Comparison of ENCODE assay signal across 8 cellular contexts in genomic region chr3:197001972-197002700, GRCh38. TPM values are rescaled to one million over a fixed set of nuclear protein-coding genes. Genes with fewer than 3 reads are reported as not detected.
DNase-seq lines count a peak whose midpoint lies in the region; TF ChIP-seq lines count a peak whose summit lies in the region.

No MANE protein-coding gene starts in this region.

- H3K9ac ChIP-seq in mammary epithelial cell (ENCODE audit: insufficient read depth, low read length), result peak overlapping the region; percentile 6

- H3K79me2 ChIP-seq in mammary epithelial cell (ENCODE audit: insufficient read depth, low read length), result no peaks in the 10 kb centered on the region

- TF ChIP-seq CTCF in mammary epithelial cell (conservative IDR thresholded peaks at IDR 0.05 in 1 of 2, IDR thresholded peaks at IDR 0.05 in 1 of 2; ENCODE audit: extremely low read depth in 1 of 2, insufficient read depth in 1 of 2, low read depth in 1 of 2, low read length in 2 of 2) (no peak), lower leg skin (IDR thresholded peaks at IDR 0.05) (no peak), thyroid gland (IDR thresholded peaks at IDR 0.05) (no peak)

- intact Hi-C loops in mammary epithelial cell (cut with micrococcal nuclease), result loop anchor here (1.0 to 5.0 kb wide), 6 partner anchors 29 to 508 kb away; no protein-coding TSS in a partner anchor
- intact Hi-C loops in lower leg skin (cut with DNase I; ENCODE audit: low total_unique reads), result loop anchor here (10.0 kb wide), 1 partner anchor 183 kb away; no protein-coding TSS in a partner anchor
- intact Hi-C loops in thyroid gland (cut with DNase I), result loop anchor here (2.0 to 10.0 kb wide), 3 partner anchors 29 to 503 kb away; no protein-coding TSS in a partner anchor

- H3K4me3 Mint-ChIP-seq in IgD-negative memory B cell, result peak overlapping the region; percentile 74 to 90 (median 80)

- in situ Hi-C loops in mammary epithelial cell (cut with MboI; ENCODE audit: low sequenced_read_pairs in 2 of 2), result no loop called here

- no peaks in the 10 kb centered on the region for H3K36me3 Mint-ChIP-seq in IgD-negative memory B cell

- H3K27me3 ChIP-seq in mammary epithelial cell (ENCODE audit: insufficient read depth, low read length) (no peaks in the 10 kb centered on the region), thyroid gland (no peaks in the 10 kb centered on the region)

- no peaks in the 10 kb centered on the region for H3K9me3 Mint-ChIP-seq in IgD-negative memory B cell

- peak; percentile 56 for DNase-seq in NCI-H146 (lab: John Stamatoyannopoulos, UW)
- DNase-seq in NCI-H146 treated with DMSO at 0.1 percent for 48 hours (lab: John Stamatoyannopoulos, UW; ENCODE audit: unreplicated experiment), result no peak
- no peak for DNase-seq in mammary epithelial cell
- no peak for DNase-seq in lower leg skin (ENCODE audit: low spot score in 2 of 2)
- DNase-seq in thyroid gland, result peak in 1 of 2 donors; percentile 11
- DNase-seq in GM19240 (ENCODE audit: insufficient read length, low spot score), result no peak
- DNase-seq in globus pallidus (ENCODE audit: low spot score), result no peak

- H3K27ac Mint-ChIP-seq in IgD-negative memory B cell, result peak overlapping the region in 2 of 3 donors; percentile 3 to 50

- H2AFZ ChIP-seq in mammary epithelial cell (ENCODE audit: low read depth, low read length), result peak overlapping the region; percentile 84

- CTCF ChIA-PET in mammary epithelial cell (lab: Charles Lee; ENCODE audit: low non-redundant PET), result no interaction called here

- H4K20me1 ChIP-seq in mammary epithelial cell (ENCODE audit: insufficient read depth, low read length), result no peaks in the 10 kb centered on the region

- H3K36me3 ChIP-seq in mammary epithelial cell (ENCODE audit: insufficient read depth, low read length) (no peaks in the 10 kb centered on the region), thyroid gland (no peaks in the 10 kb centered on the region)

- H3K27ac ChIP-seq in mammary epithelial cell (ENCODE audit: insufficient read depth, low read depth, low read length) (no peak overlapping the region), thyroid gland (peak overlapping the region; percentile 79 to 84 (median 83))

- H3K9me3 ChIP-seq in mammary epithelial cell (replicated peaks; ENCODE audit: insufficient read depth, low read length) (no peaks in the 10 kb centered on the region), thyroid gland (no peaks in the 10 kb centered on the region)

- WGBS in mammary epithelial cell (ENCODE audit: low coverage, missing lambda C conversion rate), result 8% methylated on average over 15 of the region's 55 CpGs
- WGBS in lower leg skin, 2 donors, result 15 to 34% methylated on average over 28 to 51 of the region's 55 CpGs
- WGBS in thyroid gland, 2 donors, result 25 to 40% methylated on average over 30 to 40 of the region's 55 CpGs

- TF ChIP-seq POLR2A in lower leg skin (IDR thresholded peaks at IDR 0.05) (no peak), thyroid gland (IDR thresholded peaks at IDR 0.05) (no peak)

- no TSS peak for BruUV-seq in mammary epithelial cell (replicated peaks; lab: Mats Ljungman, UMichigan)

- dilution Hi-C loops in mammary epithelial cell (cut with HindIII; ENCODE audit: low sequenced_read_pairs), result loop anchor here (5.0 kb wide), 1 partner anchor 575 kb away; no protein-coding TSS in a partner anchor

- peaks cover 6% of the 10 kb centered on the region for H3K27me3 Mint-ChIP-seq in IgD-negative memory B cell

- H3K4me2 ChIP-seq in mammary epithelial cell (ENCODE audit: insufficient read depth, low read depth, low read length), result peak overlapping the region; percentile 85

- H3K4me3 ChIP-seq in mammary epithelial cell (replicated peaks in 1 of 3; ENCODE audit: insufficient read depth in 1 of 3, low read depth in 2 of 3, low read length in 3 of 3) (peak overlapping the region; percentile 37 to 68 (median 38)), lower leg skin (ENCODE audit: low read depth, poor library complexity, severe bottlenecking) (peak overlapping the region; percentile 21), thyroid gland (replicated peaks in 1 of 3) (peak overlapping the region in 2 of 3 donors; percentile 64 to 65)

- H3K4me1 ChIP-seq in mammary epithelial cell (ENCODE audit: insufficient read depth, low read length) (peaks cover 27% of the 10 kb centered on the region), thyroid gland (peaks cover 15 to 17% of the 10 kb centered on the region in 2 donors)

- H3K4me1 Mint-ChIP-seq in IgD-negative memory B cell, result peaks cover 5 to 10% (median 9%) of the 10 kb centered on the region in 3 donors

RNA-seq across cellular contexts. Expression of gene MELTF, which starts 27.5 kb away (rescaled TPM):
- polyA plus RNA-seq in IgD-negative memory B cell (not detected), mammary epithelial cell (5.7 TPM)
- total RNA-seq in mammary epithelial cell (10 to 100 TPM in 1 of 2 donors, 1 to 10 TPM in 1; 5.8 to 11.7 TPM), lower leg skin (10 to 100 TPM in 3 of 4 donors, 1 to 10 TPM in 1; 6.4 to 57.2 (median 35.7) TPM), thyroid gland (10 to 100 TPM in 1 of 4 donors, 1 to 10 TPM in 3; 2.7 to 13.8 (median 4.3) TPM)
- polyA minus RNA-seq in mammary epithelial cell, result 2.7 TPM

RNA-seq across cellular contexts. Expression of gene PIGZ, which starts 33.5 kb away (rescaled TPM):
- 2.1 TPM for polyA plus RNA-seq in IgD-negative memory B cell
- 1 to 10 TPM; 2.7 to 4.7 TPM for total RNA-seq in mammary epithelial cell
- 1.0 TPM for polyA plus RNA-seq in mammary epithelial cell
- 1.2 TPM for polyA minus RNA-seq in mammary epithelial cell
- total RNA-seq in lower leg skin, result 1 to 10 TPM; 2.3 to 8.0 (median 4.4) TPM
- 1 to 10 TPM in 3 of 4 donors, under 1 TPM in 1; 0.46 to 9.5 (median 6.3) TPM for total RNA-seq in thyroid gland

RNA-seq across cellular contexts. Expression of gene NCBP2, which starts 59.8 kb away (rescaled TPM):
- polyA plus RNA-seq in IgD-negative memory B cell (74.1 TPM), mammary epithelial cell (45.1 TPM)
- total RNA-seq in mammary epithelial cell (10 to 100 TPM; 47.5 to 77.0 TPM), lower leg skin (10 to 100 TPM; 18.8 to 32.9 (median 27.0) TPM), thyroid gland (10 to 100 TPM; 42.4 to 61.3 (median 53.6) TPM)
- 50.3 TPM for polyA minus RNA-seq in mammary epithelial cell
